13 cellular contexts compared by ENCODE assay signal in the genomic region with DNA sequence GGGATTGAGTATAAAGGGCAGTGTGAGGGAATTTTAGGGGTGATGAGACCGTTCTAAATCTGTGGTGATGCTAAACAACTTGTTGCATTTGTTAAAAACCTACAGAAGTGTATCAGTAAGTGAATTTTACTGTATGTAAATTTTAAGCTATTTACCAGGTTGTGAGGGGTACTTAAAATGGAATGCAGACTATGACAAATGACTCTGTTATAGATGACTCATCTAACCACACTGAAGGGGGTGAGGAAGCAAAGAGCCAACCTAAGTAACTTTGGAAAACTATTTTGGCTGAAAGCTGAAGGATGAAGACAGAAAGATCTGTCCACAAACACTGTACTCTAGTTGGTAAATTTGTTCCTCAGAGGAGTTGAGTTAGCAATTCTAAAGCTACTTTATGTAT. TPM values are rescaled to one million over a fixed set of nuclear protein-coding genes. Genes with fewer than 3 reads are reported as not detected.
DNase-seq lines count a peak whose midpoint lies in the region; ATAC-seq, FAIRE-seq and TF ChIP-seq lines count a peak whose summit lies in the region.
"Had no signal": no experiment of that assay in that cellular context is flagged by ENCODE, and none has a peak within 500 bp of the region (broad histone marks: within the 10 kb centered on the region; RNA-seq: fewer than 3 reads in every experiment).

No MANE protein-coding gene starts in this region.

- H3K27ac Mint-ChIP-seq in osteocyte (ENCODE audit: unreplicated experiment): no peak overlapping the region
- H3K27ac Mint-ChIP-seq: activated T-helper 2 cell treated with anti-CD3 and anti-CD28 coated beads, Interferon-gamma antibody, Interleukin-2, Interleukin-4, amounts not matched to agents 10 μg/mL and 5 μg/mL and 100 μg/mL, durations not matched to agents 14 hours and 24 hours and 36 hours; CD4-positive, CD25-positive, alpha-beta regulatory T cell; stimulated activated naive B cell treated with anti-CD40 and anti-IgM and Interleukin-4, amounts not matched to agents 10 μg/mL and 1 μg/mL and 100 μg/mL, for 72 hours had no signal

- H3K4me3 ChIP-seq in A673 (ENCODE audit: low read depth, low read length, poor library complexity, severe bottlenecking) (no peak overlapping the region), fibroblast of the aortic adventitia (ENCODE audit: low read depth, low read length) (no peak overlapping the region)

- TF ChIP-seq CTCF in A673 (conservative IDR thresholded peaks at IDR 0.05; ENCODE audit: low read depth, low read length) (no peak), fibroblast of the aortic adventitia (IDR thresholded peaks at IDR 0.05; ENCODE audit: insufficient read depth, low read length) (no peak), osteocyte (IDR thresholded peaks at IDR 0.05) (no peak)

- peaks cover 9% of the 10 kb centered on the region for H3K27me3 Mint-ChIP-seq in osteocyte (ENCODE audit: unreplicated experiment)

- H3K4me1 Mint-ChIP-seq in osteocyte (ENCODE audit: unreplicated experiment): peaks cover 10% of the 10 kb centered on the region

- no peaks in the 10 kb centered on the region for H3K9me3 Mint-ChIP-seq in osteocyte (ENCODE audit: unreplicated experiment)
- H3K9me3 Mint-ChIP-seq: activated T-helper 2 cell treated with anti-CD3 and anti-CD28 coated beads, Interferon-gamma antibody, Interleukin-2, Interleukin-4, amounts not matched to agents 10 μg/mL and 5 μg/mL and 100 μg/mL, durations not matched to agents 14 hours and 24 hours and 36 hours; CD4-positive, CD25-positive, alpha-beta regulatory T cell; stimulated activated naive B cell treated with anti-CD40 and anti-IgM and Interleukin-4, amounts not matched to agents 10 μg/mL and 1 μg/mL and 100 μg/mL, for 72 hours had no signal

- ATAC-seq in HG02610 (IDR thresholded peaks at IDR 0.05; ENCODE audit: unreplicated experiment): no peak
- ATAC-seq in GM18909 (IDR thresholded peaks at IDR 0.05; ENCODE audit: poor library complexity, unreplicated experiment): no peak

- H3K9me3 ChIP-seq in A673 (ENCODE audit: low read depth, low read length, poor library complexity, severe bottlenecking): no peaks in the 10 kb centered on the region

- TF ChIP-seq POLR2A in H54 (IDR thresholded peaks at IDR 0.05; ENCODE audit: low read depth, low read length): no peak

- intact Hi-C loops in A673 (cut with micrococcal nuclease; ENCODE audit: unreplicated experiment): no loop called here

- peaks cover 5% of the 10 kb centered on the region for H3K4me1 ChIP-seq in A673 (ENCODE audit: insufficient read depth, low read length, poor library complexity, severe bottlenecking)

- H3K4me3 Mint-ChIP-seq in osteocyte (ENCODE audit: unreplicated experiment): no peak overlapping the region
- H3K4me3 Mint-ChIP-seq: CD4-positive, CD25-positive, alpha-beta regulatory T cell; stimulated activated naive B cell treated with anti-CD40 and anti-IgM and Interleukin-4, amounts not matched to agents 10 μg/mL and 1 μg/mL and 100 μg/mL, for 72 hours had no signal

- no TSS peak for BruUV-seq in A673 (replicated peaks; lab: Mats Ljungman, UMichigan)

- CTCF ChIA-PET in A673 (lab: Charles Lee): interaction anchor here (0.8 kb wide), 1 partner anchor 26 kb away, joined by 3 read pairs; no protein-coding TSS in a partner anchor

- FAIRE-seq in H54 (lab: Jason Lieb, UNC): peak; percentile 81
- FAIRE-seq: TTC549 had no signal

- no peaks in the 10 kb centered on the region for H3K27me3 ChIP-seq in A673 (replicated peaks; ENCODE audit: insufficient read depth, low read depth, low read length, poor library complexity)

- no peaks in the 10 kb centered on the region for H3K36me3 Mint-ChIP-seq in osteocyte (ENCODE audit: unreplicated experiment)
- H3K36me3 Mint-ChIP-seq: CD4-positive, CD25-positive, alpha-beta regulatory T cell; stimulated activated naive B cell treated with anti-CD40 and anti-IgM and Interleukin-4, amounts not matched to agents 10 μg/mL and 1 μg/mL and 100 μg/mL, for 72 hours had no signal

- H3K27ac ChIP-seq in A673 (ENCODE audit: low read depth, low read length, poor library complexity, severe bottlenecking): no peak overlapping the region

- DNase-seq in A673 (ENCODE audit: low spot score): peak; percentile 42
- DNase-seq in H54 (ENCODE audit: insufficient read length, low spot score): peak; percentile 44
- peak; percentile 82 for DNase-seq in RKO (ENCODE audit: low spot score)
- peak; percentile 53 for DNase-seq in fibroblast of the aortic adventitia (ENCODE audit: low read depth)
- no peak for DNase-seq in stimulated activated CD4-positive, alpha-beta T cell treated with anti-CD3 and anti-CD28 coated beads, Interleukin-1b, Interleukin-23, amount 100 ng/mL, for 48 hours
- no peak for DNase-seq in osteocyte (ENCODE audit: extremely low spot score, unreplicated experiment)
- DNase-seq: CD4-positive, CD25-positive, alpha-beta regulatory T cell; stimulated activated naive B cell treated with anti-CD40 and anti-IgM and Interleukin-4, amounts not matched to agents 10 μg/mL and 1 μg/mL and 100 μg/mL, for 72 hours had no signal

- POLR2A ChIA-PET in A673 (lab: Charles Lee; ENCODE audit: low non-redundant PET): no interaction called here

- no peaks in the 10 kb centered on the region for H3K36me3 ChIP-seq in A673 (ENCODE audit: insufficient read depth, low read length, poor library complexity, severe bottlenecking)

RNA-seq across cellular contexts. Expression of a gene that starts 5.3 kb away (rescaled TPM):
- 28.1 and 38.7 TPM in 2 replicates for total RNA-seq in A673 (2021)
- total RNA-seq in fibroblast of the aortic adventitia (ENCODE audit: low replicate concordance): 10.6 and 16.6 TPM in 2 replicates
- total RNA-seq in osteocyte: 21.5 and 24.1 TPM in 2 replicates

RNA-seq across cellular contexts. Expression of a gene that starts 14.1 kb away (rescaled TPM):
- total RNA-seq in A673 (2021): 0.34 TPM in 1 of 2 replicates, not detected in the other
- not detected in 2 replicates for total RNA-seq in fibroblast of the aortic adventitia (ENCODE audit: low replicate concordance)
- total RNA-seq in osteocyte: not detected in 2 replicates
- total RNA-seq: activated T-helper 2 cell treated with anti-CD3 and anti-CD28 coated beads, Interferon-gamma antibody, Interleukin-2, Interleukin-4, amounts not matched to agents 10 μg/mL and 5 μg/mL and 100 μg/mL, durations not matched to agents 14 hours and 24 hours and 36 hours; dermis microvascular lymphatic vessel endothelial cell had no signal

RNA-seq across cellular contexts. Expression of a gene that starts 31.8 kb away (rescaled TPM):
- total RNA-seq in A673 (2021) (not detected in 2 replicates), fibroblast of the aortic adventitia (ENCODE audit: low replicate concordance) (not detected in 2 replicates), osteocyte (not detected in 2 replicates)
- total RNA-seq: activated T-helper 2 cell treated with anti-CD3 and anti-CD28 coated beads, Interferon-gamma antibody, Interleukin-2, Interleukin-4, amounts not matched to agents 10 μg/mL and 5 μg/mL and 100 μg/mL, durations not matched to agents 14 hours and 24 hours and 36 hours; CD4-positive, CD25-positive, alpha-beta regulatory T cell; dermis microvascular lymphatic vessel endothelial cell had no signal

RNA-seq across cellular contexts. Expression of a gene that starts 56.4 kb away (rescaled TPM):
- not detected in 2 replicates for total RNA-seq in A673 (2021)
- total RNA-seq in fibroblast of the aortic adventitia (ENCODE audit: low replicate concordance): 0.09 TPM in 1 of 2 replicates, not detected in the other
- not detected in 2 replicates for total RNA-seq in osteocyte
- total RNA-seq: activated T-helper 2 cell treated with anti-CD3 and anti-CD28 coated beads, Interferon-gamma antibody, Interleukin-2, Interleukin-4, amounts not matched to agents 10 μg/mL and 5 μg/mL and 100 μg/mL, durations not matched to agents 14 hours and 24 hours and 36 hours; CD4-positive, CD25-positive, alpha-beta regulatory T cell; dermis microvascular lymphatic vessel endothelial cell had no signal

RNA-seq across cellular contexts. Expression of a gene that starts 57.5 kb away (rescaled TPM):
- total RNA-seq in A673 (2021): not detected in 2 replicates
- not detected in 2 replicates for total RNA-seq in fibroblast of the aortic adventitia (ENCODE audit: low replicate concordance)
- total RNA-seq in osteocyte: not detected in 2 replicates
- total RNA-seq: activated T-helper 2 cell treated with anti-CD3 and anti-CD28 coated beads, Interferon-gamma antibody, Interleukin-2, Interleukin-4, amounts not matched to agents 10 μg/mL and 5 μg/mL and 100 μg/mL, durations not matched to agents 14 hours and 24 hours and 36 hours; CD4-positive, CD25-positive, alpha-beta regulatory T cell; dermis microvascular lymphatic vessel endothelial cell had no signal

Comparison
In these comparisons a context has a peak if more than half of its experiments do, and no peak if none do; other contexts are left out.
1. DNase-seq: peak in A673 (single experiment), H54 (single experiment), RKO (single experiment) and fibroblast of the aortic adventitia (single experiment); none in stimulated activated CD4-positive, alpha-beta T cell treated with anti-CD3 and anti-CD28 coated beads, Interleukin-1b, Interleukin-23, amount 100 ng/mL, for 48 hours (single experiment) and osteocyte (single experiment).